ENCODE assay signal across 14 cellular contexts in genomic region chr2:241234066-241234790, GRCh38.
"Had no signal": no experiment of that assay in that cellular context is flagged by ENCODE, and none has a peak within 500 bp of the region (broad histone marks: within the 10 kb centered on the region; RNA-seq: fewer than 3 reads in every experiment).

No MANE protein-coding gene starts in this region.

- H3K27ac Mint-ChIP-seq: activated CD4-positive, alpha-beta T cell treated with anti-CD3 and anti-CD28 coated beads, Interleukin-2, amount 10 ng/mL, durations not matched to agents 24 days and 14 days; activated CD8-positive, alpha-beta T cell treated with anti-CD3 and anti-CD28 coated beads, Interleukin-2, amount 10 ng/mL, durations not matched to agents 7 days and 5 days; activated naive CD8-positive, alpha-beta T cell treated with anti-CD3 and anti-CD28 coated beads, Interleukin-2, amount 50 U/mL, for 24 hours had no signal

- H3K9me3 ChIP-seq: gastroesophageal sphincter, psoas muscle, right lobe of liver had no signal

- H3K27ac ChIP-seq: gastroesophageal sphincter, psoas muscle, right lobe of liver had no signal

- H3K4me3 Mint-ChIP-seq: activated CD4-positive, alpha-beta T cell treated with anti-CD3 and anti-CD28 coated beads, Interleukin-2, amount 10 ng/mL, durations not matched to agents 24 days and 14 days; activated CD8-positive, alpha-beta T cell treated with anti-CD3 and anti-CD28 coated beads, Interleukin-2, amount 10 ng/mL, durations not matched to agents 7 days and 5 days; activated naive CD8-positive, alpha-beta T cell treated with anti-CD3 and anti-CD28 coated beads, Interleukin-2, amount 50 U/mL, for 24 hours; naive thymus-derived CD4-positive, alpha-beta T cell had no signal

- H3K27me3 ChIP-seq: dorsolateral prefrontal cortex, gastroesophageal sphincter, right lobe of liver had no signal

- H3K4me3 ChIP-seq: dorsolateral prefrontal cortex, gastroesophageal sphincter, psoas muscle, right lobe of liver had no signal

- DNase-seq: activated CD4-positive, alpha-beta T cell treated with anti-CD3 and anti-CD28 coated beads, Interleukin-2, amount 10 ng/mL, durations not matched to agents 24 days and 14 days; activated CD4-positive, CD25-positive, alpha-beta regulatory T cell; activated CD8-positive, alpha-beta memory T cell treated with anti-CD3 and anti-CD28 coated beads, Interleukin-2, amount 50 U/mL, for 4 hours; activated CD8-positive, alpha-beta T cell treated with anti-CD3 and anti-CD28 coated beads, Interleukin-2, amount 10 ng/mL, durations not matched to agents 7 days and 5 days; activated naive CD4-positive, alpha-beta T cell treated with Interleukin-2 at 50 U/mL for 16 hours; activated naive CD8-positive, alpha-beta T cell treated with anti-CD3 and anti-CD28 coated beads, Interleukin-2, amount 50 U/mL, for 24 hours; mammary epithelial cell; naive thymus-derived CD4-positive, alpha-beta T cell; nucleus accumbens had no signal

- FAIRE-seq: islet of Langerhans had no signal

- H3K9me3 Mint-ChIP-seq: activated CD4-positive, alpha-beta T cell treated with anti-CD3 and anti-CD28 coated beads, Interleukin-2, amount 10 ng/mL, durations not matched to agents 24 days and 14 days; activated naive CD8-positive, alpha-beta T cell treated with anti-CD3 and anti-CD28 coated beads, Interleukin-2, amount 50 U/mL, for 24 hours; naive thymus-derived CD4-positive, alpha-beta T cell had no signal

- H3K4me1 Mint-ChIP-seq: activated naive CD8-positive, alpha-beta T cell treated with anti-CD3 and anti-CD28 coated beads, Interleukin-2, amount 50 U/mL, for 24 hours had no signal

- H3K4me1 ChIP-seq: gastroesophageal sphincter, psoas muscle, right lobe of liver had no signal

- ATAC-seq: activated CD8-positive, alpha-beta T cell treated with anti-CD3 and anti-CD28 coated beads, Interleukin-2, amount 10 ng/mL, durations not matched to agents 7 days and 5 days; activated naive CD8-positive, alpha-beta T cell treated with anti-CD3 and anti-CD28 coated beads, Interleukin-2, amount 50 U/mL, for 24 hours; gastroesophageal sphincter; naive thymus-derived CD4-positive, alpha-beta T cell; psoas muscle had no signal

- H3K27me3 Mint-ChIP-seq: activated CD4-positive, alpha-beta T cell treated with anti-CD3 and anti-CD28 coated beads, Interleukin-2, amount 10 ng/mL, durations not matched to agents 24 days and 14 days; activated naive CD8-positive, alpha-beta T cell treated with anti-CD3 and anti-CD28 coated beads, Interleukin-2, amount 50 U/mL, for 24 hours; naive thymus-derived CD4-positive, alpha-beta T cell had no signal
